In genomic region chr4:11605597-11605996, GRCh38 we compare ENCODE assay signal across 32 cellular contexts.
DNase-seq lines count a peak whose midpoint lies in the region; ATAC-seq and TF ChIP-seq lines count a peak whose summit lies in the region.
"Had no signal": no experiment of that assay in that cellular context is flagged by ENCODE, and none has a peak within 500 bp of the region (broad histone marks: within the 10 kb centered on the region; RNA-seq: fewer than 3 reads in every experiment).

No MANE protein-coding gene starts in this region.

- H3K4me3 Mint-ChIP-seq in activated CD8-positive, alpha-beta T cell treated with anti-CD3 and anti-CD28 coated beads for 36 hours: no peak overlapping the region
- H3K4me3 Mint-ChIP-seq: activated CD4-positive, alpha-beta T cell treated with anti-CD3 and anti-CD28 coated beads for 36 hours; activated T-cell treated with anti-CD3 and anti-CD28 coated beads, Interleukin-2, amount 50 U/mL, for 4 hours; immature natural killer cell; natural killer cell; T-helper 2 cell treated with Interferon-gamma antibody and Interleukin-4, amounts not matched to agents 5 μg/mL and 100 μg/mL, for 36 hours had no signal

- H3K4me1 ChIP-seq in osteoblast (ENCODE audit: insufficient read depth, low read length): no peaks in the 10 kb centered on the region
- H3K4me1 ChIP-seq: body of pancreas, Caco-2, gastroesophageal sphincter, HAP-1, left ventricle myocardium inferior, right atrium auricular region had no signal

- no peak overlapping the region for H3K4me2 ChIP-seq in osteoblast (ENCODE audit: insufficient read depth, low read length)

- H3K4me1 Mint-ChIP-seq in activated CD8-positive, alpha-beta T cell treated with anti-CD3 and anti-CD28 coated beads for 36 hours (ENCODE audit: low read depth): no peaks in the 10 kb centered on the region
- H3K4me1 Mint-ChIP-seq: activated CD4-positive, alpha-beta T cell treated with anti-CD3 and anti-CD28 coated beads for 36 hours; immature natural killer cell; natural killer cell had no signal

- H3K36me3 ChIP-seq in osteoblast (ENCODE audit: insufficient read depth, low read length): no peaks in the 10 kb centered on the region
- H3K36me3 ChIP-seq: gastroesophageal sphincter, HAP-1, left ventricle myocardium inferior, ovary, right atrium auricular region had no signal

- H3K9me3 ChIP-seq in osteoblast (ENCODE audit: low read depth, low read length): no peaks in the 10 kb centered on the region
- H3K9me3 ChIP-seq: body of pancreas, Caco-2, gastroesophageal sphincter, HAP-1, left ventricle myocardium inferior, ovary, right atrium auricular region had no signal

- no peak for ATAC-seq in activated CD8-positive, alpha-beta T cell treated with anti-CD3 and anti-CD28 coated beads for 36 hours
- ATAC-seq: activated CD4-positive, alpha-beta T cell treated with anti-CD3 and anti-CD28 coated beads for 36 hours; activated T-cell treated with anti-CD3 and anti-CD28 coated beads, Interleukin-2, amount 50 U/mL, for 4 hours; body of pancreas; esophagus mucosa; gastroesophageal sphincter; natural killer cell; PC-3; Right ventricle myocardium inferior had no signal

- H3K27ac ChIP-seq in VCaP (peak overlapping the region; percentile 54; the same call in 1 of the 2 replicates), osteoblast (ENCODE audit: low read depth, low read length) (no peak overlapping the region)
- H3K27ac ChIP-seq: body of pancreas, gastroesophageal sphincter, left ventricle myocardium inferior, ovary, right atrium auricular region had no signal

- intact Hi-C loops in activated CD8-positive, alpha-beta T cell treated with anti-CD3 and anti-CD28 coated beads for 36 hours (cut with micrococcal nuclease): no loop called here

- H4K20me1 ChIP-seq in osteoblast (ENCODE audit: insufficient read depth, low read length): no peaks in the 10 kb centered on the region

- no peak overlapping the region for H3K4me3 ChIP-seq in fibroblast of the aortic adventitia (ENCODE audit: low read depth, low read length)
- no peak overlapping the region for H3K4me3 ChIP-seq in osteoblast (ENCODE audit: insufficient read depth, low read length)
- H3K4me3 ChIP-seq: body of pancreas, gastroesophageal sphincter, HAP-1, left ventricle myocardium inferior, ovary, right atrium auricular region had no signal

- peaks cover 1% of the 10 kb centered on the region for H3K27me3 Mint-ChIP-seq in activated CD8-positive, alpha-beta T cell treated with anti-CD3 and anti-CD28 coated beads for 36 hours
- H3K27me3 Mint-ChIP-seq: activated CD4-positive, alpha-beta T cell treated with anti-CD3 and anti-CD28 coated beads for 36 hours had no signal

- no peaks in the 10 kb centered on the region for H3K9me3 Mint-ChIP-seq in activated CD8-positive, alpha-beta T cell treated with anti-CD3 and anti-CD28 coated beads for 36 hours
- H3K9me3 Mint-ChIP-seq: activated T-cell treated with anti-CD3 and anti-CD28 coated beads, Interleukin-2, amount 50 U/mL, for 4 hours; immature natural killer cell; natural killer cell; T-helper 2 cell treated with Interferon-gamma antibody and Interleukin-4, amounts not matched to agents 5 μg/mL and 100 μg/mL, for 36 hours had no signal

- H3K79me2 ChIP-seq in osteoblast (ENCODE audit: insufficient read depth, low read length): no peaks in the 10 kb centered on the region

- no peak overlapping the region for H3K27ac Mint-ChIP-seq in activated CD8-positive, alpha-beta T cell treated with anti-CD3 and anti-CD28 coated beads for 36 hours
- H3K27ac Mint-ChIP-seq: activated CD4-positive, alpha-beta T cell treated with anti-CD3 and anti-CD28 coated beads for 36 hours; immature natural killer cell; natural killer cell; T-helper 2 cell treated with Interferon-gamma antibody and Interleukin-4, amounts not matched to agents 5 μg/mL and 100 μg/mL, for 36 hours had no signal

- H3K36me3 Mint-ChIP-seq in activated CD8-positive, alpha-beta T cell treated with anti-CD3 and anti-CD28 coated beads for 36 hours (ENCODE audit: low read depth): no peaks in the 10 kb centered on the region
- H3K36me3 Mint-ChIP-seq: immature natural killer cell, natural killer cell had no signal

- no peaks in the 10 kb centered on the region for H3K27me3 ChIP-seq in osteoblast (ENCODE audit: insufficient read depth, low read length)
- H3K27me3 ChIP-seq: body of pancreas, gastroesophageal sphincter, ovary, right atrium auricular region had no signal

- peak overlapping the region; percentile 27 for H2AFZ ChIP-seq in osteoblast (ENCODE audit: low read length)

- no peak for TF ChIP-seq CTCF in VCaP (conservative IDR thresholded peaks at IDR 0.05)
- TF ChIP-seq CTCF in fibroblast of the aortic adventitia (IDR thresholded peaks at IDR 0.05; ENCODE audit: insufficient read depth, low read length): no peak
- TF ChIP-seq CTCF in osteoblast (IDR thresholded peaks at IDR 0.05; ENCODE audit: extremely low read depth, low read depth, low read length): no peak
- no peak for TF ChIP-seq CTCF in activated CD8-positive, alpha-beta T cell treated with anti-CD3 and anti-CD28 coated beads for 36 hours (IDR thresholded peaks at IDR 0.05)

- CTCF ChIA-PET in activated CD8-positive, alpha-beta T cell treated with anti-CD3 and anti-CD28 coated beads for 36 hours (lab: Charles Lee): no interaction called here

- DNase-seq in DMS53 treated with DMSO at 0.1 percent for 48 hours (lab: John Stamatoyannopoulos, UW; ENCODE audit: unreplicated experiment): peak; percentile 55
- DNase-seq in fibroblast of the aortic adventitia (ENCODE audit: low read depth): peak; percentile 51
- DNase-seq in osteoblast (ENCODE audit: insufficient read length, low spot score, missing footprints): no peak
- DNase-seq in NCI-H1436 treated with DMSO at 0.1 percent for 48 hours (lab: John Stamatoyannopoulos, UW): no peak
- DNase-seq in hepatic stellate cell (ENCODE audit: low spot score): no peak
- DNase-seq in activated CD8-positive, alpha-beta T cell treated with anti-CD3 and anti-CD28 coated beads for 36 hours: no peak
- no peak for DNase-seq in HT-29 (ENCODE audit: low spot score)
- DNase-seq: activated CD4-positive, alpha-beta T cell treated with anti-CD3 and anti-CD28 coated beads for 36 hours; activated naive CD4-positive, alpha-beta T cell; activated T-cell treated with anti-CD3 and anti-CD28 coated beads, Interleukin-2, amount 50 U/mL, for 4 hours; body of pancreas; C1 segment of cervical spinal cord; Caco-2; effector CD8-positive, alpha-beta T cell; hippocampal formation; immature natural killer cell; left ventricle myocardium inferior; midbrain; MV-4-11; natural killer cell; NCI-H1694; NCI-H2171 treated with DMSO at 0.1 percent for 48 hours; ovary; PC-3; trophoblast cell had no signal

- POLR2A ChIA-PET in activated CD8-positive, alpha-beta T cell treated with anti-CD3 and anti-CD28 coated beads for 36 hours (lab: Charles Lee): no interaction called here

Comparison
In these comparisons a context has a peak if more than half of its experiments do, and no peak if none do; other contexts are left out.
1. DNase-seq: peak in DMS53 treated with DMSO at 0.1 percent for 48 hours (single experiment) and fibroblast of the aortic adventitia (single experiment); none in osteoblast (single experiment), NCI-H1436 treated with DMSO at 0.1 percent for 48 hours (single experiment), hepatic stellate cell (single experiment), activated CD8-positive, alpha-beta T cell treated with anti-CD3 and anti-CD28 coated beads for 36 hours (single experiment) and HT-29 (single experiment).